In genomic region chr12:613996-614726, GRCh38 we compare ENCODE assay signal across 8 cellular contexts. TPM values are rescaled to one million over a fixed set of nuclear protein-coding genes. Genes with fewer than 3 reads are reported as not detected.
DNase-seq lines count a peak whose midpoint lies in the region; ATAC-seq and TF ChIP-seq lines count a peak whose summit lies in the region.

No MANE protein-coding gene starts in this region.

- WGBS in testis, 2 donors = 83 to 88% methylated on average over 9 to 10 of the region's 10 CpGs

- CTCF ChIA-PET in activated CD8-positive, alpha-beta T cell treated with anti-CD3 and anti-CD28 coated beads, Interleukin-2, amount 10 ng/mL, durations not matched to agents 7 days and 5 days (lab: Charles Lee) = interaction anchor here (0.6 to 4.8 kb wide), 37 partner anchors 9 to 479 kb away, joined by 3 to 62 read pairs (median 3); partner anchors contain the start of gene WNK1
- CTCF ChIA-PET in PC-3 (lab: Charles Lee) = interaction anchor here (0.5 to 1.4 kb wide), 2 partner anchors 137 to 138 kb away, joined by 3 to 7 read pairs; partner anchors contain the start of gene WNK1

- no peaks in the 10 kb centered on the region for H3K27me3 ChIP-seq in DND-41 (ENCODE audit: insufficient read depth, low read length, poor library complexity)
- no peaks in the 10 kb centered on the region for H3K27me3 ChIP-seq in testis
- no peaks in the 10 kb centered on the region for H3K27me3 ChIP-seq in PC-3 (ENCODE audit: low read length)

- DNase-seq in DND-41 (peak; percentile 52), kidney glomerular epithelial cell (lab: John Stamatoyannopoulos, UW) (peak; percentile 6), testis (peak; percentile 42), PC-3 (no peak)
- peak; percentile 46 for DNase-seq in activated CD8-positive, alpha-beta T cell treated with anti-CD3 and anti-CD28 coated beads, Interleukin-2, amount 10 ng/mL, durations not matched to agents 7 days and 5 days

- H3K27me3 Mint-ChIP-seq in activated CD8-positive, alpha-beta T cell treated with anti-CD3 and anti-CD28 coated beads, Interleukin-2, amount 10 ng/mL, durations not matched to agents 7 days and 5 days (ENCODE audit: low read depth) = no peaks in the 10 kb centered on the region

- no peaks in the 10 kb centered on the region for H3K9me3 ChIP-seq in DND-41 (ENCODE audit: insufficient read depth, low read length, severe bottlenecking)
- H3K9me3 ChIP-seq in KOPT-K1 (ENCODE audit: insufficient read depth, low read length, poor library complexity, severe bottlenecking) = no peaks in the 10 kb centered on the region
- no peaks in the 10 kb centered on the region for H3K9me3 ChIP-seq in testis
- H3K9me3 ChIP-seq in PC-3 (ENCODE audit: low read length) = no peaks in the 10 kb centered on the region

- intact Hi-C loops in testis (cut with DNase I; ENCODE audit: low total_unique reads) (no loop called here), PC-3 (cut with micrococcal nuclease) (no loop called here)

- no peak overlapping the region for H3K27ac Mint-ChIP-seq in activated CD8-positive, alpha-beta T cell treated with anti-CD3 and anti-CD28 coated beads, Interleukin-2, amount 10 ng/mL, durations not matched to agents 7 days and 5 days

- H4K20me1 ChIP-seq in DND-41 (ENCODE audit: insufficient read depth, low read length) = no peaks in the 10 kb centered on the region
- H4K20me1 ChIP-seq in PC-3 (ENCODE audit: low read length) = no peaks in the 10 kb centered on the region

- H3K27ac ChIP-seq in DND-41 (ENCODE audit: low read length) = no peak overlapping the region
- H3K27ac ChIP-seq in KOPT-K1 (ENCODE audit: low read depth, low read length, poor library complexity, severe bottlenecking) = peak overlapping the region; percentile 48
- H3K27ac ChIP-seq in testis = no peak overlapping the region
- H3K27ac ChIP-seq in PC-3 (ENCODE audit: low read length) = no peak overlapping the region

- H3K36me3 Mint-ChIP-seq in activated CD8-positive, alpha-beta T cell treated with anti-CD3 and anti-CD28 coated beads, Interleukin-2, amount 10 ng/mL, durations not matched to agents 7 days and 5 days (ENCODE audit: low read depth) = no peaks in the 10 kb centered on the region

- no peaks in the 10 kb centered on the region for H3K9me2 ChIP-seq in PC-3 (replicated peaks; ENCODE audit: low read length)

- H3K4me3 ChIP-seq in DND-41 (ENCODE audit: low read depth in 1 of 2, low read length in 2 of 2) (no peak overlapping the region), testis (no peak overlapping the region), PC-3 (ENCODE audit: low read length) (no peak overlapping the region)

- no peak overlapping the region for H3K4me3 Mint-ChIP-seq in activated CD8-positive, alpha-beta T cell treated with anti-CD3 and anti-CD28 coated beads, Interleukin-2, amount 10 ng/mL, durations not matched to agents 7 days and 5 days

- H3K4me1 ChIP-seq in DND-41 (ENCODE audit: insufficient read depth, low read length) = peaks cover 6% of the 10 kb centered on the region; the same call in 1 of the 2 replicates
- H3K4me1 ChIP-seq in testis = peaks cover 16% of the 10 kb centered on the region
- H3K4me1 ChIP-seq in PC-3 (ENCODE audit: insufficient read depth, low read length) = peaks cover 8% of the 10 kb centered on the region

- no peak for TF ChIP-seq POLR2A in testis (IDR thresholded peaks at IDR 0.05)

- H3K9ac ChIP-seq in DND-41 (ENCODE audit: low read depth, low read length) = no peak overlapping the region
- H3K9ac ChIP-seq in PC-3 (ENCODE audit: low read length) = no peak overlapping the region

- BruUV-seq in PC-3 (replicated peaks; lab: Mats Ljungman, UMichigan) = no TSS peak

- peaks cover 69% of the 10 kb centered on the region for H3K4me1 Mint-ChIP-seq in activated CD8-positive, alpha-beta T cell treated with anti-CD3 and anti-CD28 coated beads, Interleukin-2, amount 10 ng/mL, durations not matched to agents 7 days and 5 days (ENCODE audit: low read depth)

- H3K36me3 ChIP-seq in DND-41 (ENCODE audit: insufficient read depth, low read length) = no peaks in the 10 kb centered on the region
- H3K36me3 ChIP-seq in KOPT-K1 (ENCODE audit: insufficient read depth, low read length) = no peaks in the 10 kb centered on the region
- H3K36me3 ChIP-seq in testis (ENCODE audit: low read depth, missing control alignments) = no peaks in the 10 kb centered on the region
- H3K36me3 ChIP-seq in PC-3 (ENCODE audit: low read depth, low read length) = no peaks in the 10 kb centered on the region

- POLR2A ChIA-PET in activated CD8-positive, alpha-beta T cell treated with anti-CD3 and anti-CD28 coated beads, Interleukin-2, amount 10 ng/mL, durations not matched to agents 7 days and 5 days (lab: Charles Lee) = interaction anchor here (0.7 to 1.8 kb wide), 5 partner anchors 16 to 140 kb away, joined by 3 to 11 read pairs (median 3); partner anchors contain the start of gene WNK1
- POLR2A ChIA-PET in PC-3 (lab: Charles Lee; ENCODE audit: unreplicated experiment) = no interaction called here

- H3F3A ChIP-seq in PC-3 (ENCODE audit: low read length, unreplicated experiment) = no peaks in the 10 kb centered on the region

- H3K9me3 Mint-ChIP-seq in activated CD8-positive, alpha-beta T cell treated with anti-CD3 and anti-CD28 coated beads, Interleukin-2, amount 10 ng/mL, durations not matched to agents 7 days and 5 days (ENCODE audit: insufficient read depth) = no peaks in the 10 kb centered on the region

- H2AFZ ChIP-seq in DND-41 (ENCODE audit: low read depth, low read length) (0 out of 2 replicates have a peak overlapping the region, but pooled peaks have one; percentile 23), PC-3 (ENCODE audit: low read length) (no peak overlapping the region)

- H3K4me2 ChIP-seq in DND-41 (ENCODE audit: insufficient read depth, low read length) = no peak overlapping the region
- no peak overlapping the region for H3K4me2 ChIP-seq in PC-3 (ENCODE audit: low read length)

- peak; percentile 73 for TF ChIP-seq CTCF in DND-41 (IDR thresholded peaks at IDR 0.05; ENCODE audit: borderline replicate concordance, extremely low read depth, low read length, poor library complexity, severe bottlenecking)
- no peak for TF ChIP-seq CTCF in testis (IDR thresholded peaks at IDR 0.05)
- no peak for TF ChIP-seq CTCF in PC-3 (conservative IDR thresholded peaks at IDR 0.05; ENCODE audit: low read depth, low read length)

- H3K79me2 ChIP-seq in DND-41 (ENCODE audit: insufficient read depth, low read length) (no peaks in the 10 kb centered on the region), PC-3 (ENCODE audit: low read length) (no peaks in the 10 kb centered on the region)

- ATAC-seq in DND-41 (ENCODE audit: insufficient read depth, low read depth) = peak; percentile 82
- ATAC-seq in activated CD8-positive, alpha-beta T cell treated with anti-CD3 and anti-CD28 coated beads, Interleukin-2, amount 10 ng/mL, durations not matched to agents 7 days and 5 days = no peak
- ATAC-seq in HG03108 (IDR thresholded peaks at IDR 0.05; ENCODE audit: unreplicated experiment) = no peak
- ATAC-seq in GM18870 (IDR thresholded peaks at IDR 0.05; ENCODE audit: unreplicated experiment) = no peak
- ATAC-seq in PC-3 = no peak

RNA-seq across cellular contexts. Expression of gene NINJ2, which starts 49.1 kb away (rescaled TPM):
- total RNA-seq in activated CD8-positive, alpha-beta T cell treated with anti-CD3 and anti-CD28 coated beads, Interleukin-2, amount 10 ng/mL, durations not matched to agents 7 days and 5 days = 10 to 100 TPM in 1 of 2 experiments, 1 to 10 TPM in 1; 8.0 to 10.6 TPM
- total RNA-seq in testis = 10 to 100 TPM in 1 of 2 donors, 1 to 10 TPM in 1; 9.2 to 17.3 TPM
- polyA plus RNA-seq in testis (ENCODE audit: insufficient read depth, low read depth, low replicate concordance) = 11.2 TPM
- total RNA-seq in PC-3 (2014; rRNA removed) = not detected in 2 replicates
